1 cellular context compared by ENCODE assay signal in the genomic region with DNA sequence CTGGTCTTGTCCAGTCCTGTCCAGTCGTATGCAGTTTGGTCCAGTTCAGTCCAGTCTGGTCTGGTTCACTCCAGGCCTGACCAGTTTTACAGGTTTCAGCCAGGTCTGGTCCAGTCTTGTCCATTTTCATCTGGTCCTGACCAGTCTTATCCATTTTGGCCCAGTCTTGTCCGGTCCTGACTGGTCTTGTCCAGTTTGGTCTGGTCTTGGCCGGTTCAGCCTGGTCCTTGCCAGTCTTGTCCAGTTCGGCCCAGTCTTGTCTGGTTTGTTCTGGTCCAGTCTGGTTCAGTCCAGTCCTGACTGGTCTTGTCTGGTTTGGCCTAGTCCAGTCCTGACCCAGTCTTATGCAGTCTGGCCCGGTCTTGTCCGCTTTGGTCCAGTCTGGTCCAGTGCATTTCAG.
TF ChIP-seq lines count a peak whose summit lies in the region.

No MANE protein-coding gene starts in this region.

TF ChIP-seq in K562, 482 proteins besides CTCF, POLR2A, EP300 and RAD21:
- TF ChIP-seq MTA2 (IDR thresholded peaks at IDR 0.05; ENCODE audit: low read depth) (no peak), SMARCE1 (IDR thresholded peaks at IDR 0.05) (no peak), ELF2 (CRISPR knock-in tag; IDR thresholded peaks at IDR 0.05) (no peak), NFE2L1 (tag; IDR thresholded peaks at IDR 0.05; ENCODE audit: borderline replicate concordance, low read depth) (no peak), GTF2E2 (tag; IDR thresholded peaks at IDR 0.05) (no peak), MTA3 (IDR thresholded peaks at IDR 0.05; ENCODE audit: borderline replicate concordance) (no peak), TRIM24 (IDR thresholded peaks at IDR 0.05) (peak; percentile 42 to 44; a peak in 1 of 4 replicates), KAT2B (IDR thresholded peaks at IDR 0.05; ENCODE audit: low read depth, low read length) (peak; percentile 20), CCNT2 (IDR thresholded peaks at IDR 0.05; ENCODE audit: borderline replicate concordance, extremely low read depth, insufficient read length, low read depth, low read length) (no peak), FOXA3 (CRISPR knock-in tag; conservative IDR thresholded peaks at IDR 0.05 in 1 of 2, IDR thresholded peaks at IDR 0.05 in 1 of 2) (no peak), RBM39 (optimal IDR thresholded peaks at IDR 0.05; ENCODE audit: low read depth, low read length) (no peak), TGIF2 (CRISPR knock-in tag; IDR thresholded peaks at IDR 0.05) (no peak), KLF16 (IDR thresholded peaks at IDR 0.05) (peak; percentile 62; the same call in 1 of the 2 replicates), GATAD2B (IDR thresholded peaks at IDR 0.05; ENCODE audit: borderline replicate concordance) (no peak), CREM (IDR thresholded peaks at IDR 0.05; ENCODE audit: low read depth) (no peak), FOXM1 (IDR thresholded peaks at IDR 0.05; ENCODE audit: low read depth) (no peak), FOXM1 (CRISPR knock-in tag; IDR thresholded peaks at IDR 0.05; ENCODE audit: low read depth) (no peak), DNMT1 (IDR thresholded peaks at IDR 0.05) (no peak)
- TF ChIP-seq, protein P1, sequence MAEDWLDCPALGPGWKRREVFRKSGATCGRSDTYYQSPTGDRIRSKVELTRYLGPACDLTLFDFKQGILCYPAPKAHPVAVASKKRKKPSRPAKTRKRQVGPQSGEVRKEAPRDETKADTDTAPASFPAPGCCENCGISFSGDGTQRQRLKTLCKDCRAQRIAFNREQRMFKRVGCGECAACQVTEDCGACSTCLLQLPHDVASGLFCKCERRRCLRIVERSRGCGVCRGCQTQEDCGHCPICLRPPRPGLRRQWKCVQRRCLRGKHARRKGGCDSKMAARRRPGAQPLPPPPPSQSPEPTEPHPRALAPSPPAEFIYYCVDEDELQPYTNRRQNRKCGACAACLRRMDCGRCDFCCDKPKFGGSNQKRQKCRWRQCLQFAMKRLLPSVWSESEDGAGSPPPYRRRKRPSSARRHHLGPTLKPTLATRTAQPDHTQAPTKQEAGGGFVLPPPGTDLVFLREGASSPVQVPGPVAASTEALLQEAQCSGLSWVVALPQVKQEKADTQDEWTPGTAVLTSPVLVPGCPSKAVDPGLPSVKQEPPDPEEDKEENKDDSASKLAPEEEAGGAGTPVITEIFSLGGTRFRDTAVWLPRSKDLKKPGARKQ (CRISPR knock-in tag; IDR thresholded peaks at IDR 0.05) = no peak
- TF ChIP-seq, protein P2, sequence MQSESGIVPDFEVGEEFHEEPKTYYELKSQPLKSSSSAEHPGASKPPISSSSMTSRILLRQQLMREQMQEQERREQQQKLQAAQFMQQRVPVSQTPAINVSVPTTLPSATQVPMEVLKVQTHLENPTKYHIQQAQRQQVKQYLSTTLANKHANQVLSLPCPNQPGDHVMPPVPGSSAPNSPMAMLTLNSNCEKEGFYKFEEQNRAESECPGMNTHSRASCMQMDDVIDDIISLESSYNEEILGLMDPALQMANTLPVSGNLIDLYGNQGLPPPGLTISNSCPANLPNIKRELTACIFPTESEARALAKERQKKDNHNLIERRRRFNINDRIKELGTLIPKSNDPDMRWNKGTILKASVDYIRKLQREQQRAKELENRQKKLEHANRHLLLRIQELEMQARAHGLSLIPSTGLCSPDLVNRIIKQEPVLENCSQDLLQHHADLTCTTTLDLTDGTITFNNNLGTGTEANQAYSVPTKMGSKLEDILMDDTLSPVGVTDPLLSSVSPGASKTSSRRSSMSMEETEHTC (IDR thresholded peaks at IDR 0.05) = no peak
TF ChIP-seq in K562: peak in this region for 3.
